In genomic region chr10:103610083-103610472, GRCh38 we compare ENCODE assay signal across 20 cellular contexts.
A peak's percentile ranks its signal among the peaks of the same experiment; 100 is the strongest.
DNase-seq lines count a peak whose midpoint lies in the region; ATAC-seq and TF ChIP-seq lines count a peak whose summit lies in the region.
"Had no signal": no experiment of that assay in that cellular context is flagged by ENCODE, and none has a peak within 500 bp of the region (broad histone marks: within the 10 kb centered on the region; RNA-seq: fewer than 3 reads in every experiment).

No MANE protein-coding gene starts in this region.

- H4K20me1 ChIP-seq in fibroblast of lung (ENCODE audit: control insufficient read depth, extremely low read depth, insufficient read depth, low read length), result no peaks in the 10 kb centered on the region
- H4K20me1 ChIP-seq in OCI-LY7 (ENCODE audit: insufficient read depth, low read length), result no peaks in the 10 kb centered on the region

- no peaks in the 10 kb centered on the region for H3K27me3 Mint-ChIP-seq in type B pancreatic cell
- H3K27me3 Mint-ChIP-seq in activated CD8-positive, alpha-beta memory T cell treated with anti-CD3 and anti-CD28 coated beads, Interleukin-2, amount 10 ng/mL, durations not matched to agents 7 days and 5 days, result no peaks in the 10 kb centered on the region
- H3K27me3 Mint-ChIP-seq: CD4-positive, alpha-beta memory T cell; IgD-negative memory B cell had no signal

- no peak overlapping the region for H3K9ac ChIP-seq in fibroblast of lung (ENCODE audit: insufficient read depth, low read length)

- H3K79me2 ChIP-seq in fibroblast of lung (ENCODE audit: control insufficient read depth, insufficient read depth, low read length) (no peaks in the 10 kb centered on the region), OCI-LY7 (ENCODE audit: insufficient read depth, low read depth, low read length) (no peaks in the 10 kb centered on the region)

- H3K36me3 ChIP-seq in BE2C (peaks cover 3% of the 10 kb centered on the region; the same call in 1 of the 2 replicates), fibroblast of lung (ENCODE audit: control insufficient read depth, insufficient read depth, low read length) (peaks cover 22% of the 10 kb centered on the region), OCI-LY7 (ENCODE audit: insufficient read depth, low read length) (no peaks in the 10 kb centered on the region)

- H3K9me3 ChIP-seq in BE2C (no peaks in the 10 kb centered on the region), fibroblast of lung (ENCODE audit: control insufficient read depth, insufficient read depth, low read depth, low read length) (no peaks in the 10 kb centered on the region), OCI-LY7 (ENCODE audit: low read length) (no peaks in the 10 kb centered on the region)
- H3K9me3 ChIP-seq: Peyer's patch had no signal

- H3K36me3 Mint-ChIP-seq in type B pancreatic cell, result peaks cover 18% of the 10 kb centered on the region
- H3K36me3 Mint-ChIP-seq in activated CD8-positive, alpha-beta memory T cell treated with anti-CD3 and anti-CD28 coated beads, Interleukin-2, amount 10 ng/mL, durations not matched to agents 7 days and 5 days, result peaks cover 4% of the 10 kb centered on the region
- H3K36me3 Mint-ChIP-seq: IgD-negative memory B cell had no signal

- no peak for ATAC-seq in activated CD8-positive, alpha-beta memory T cell treated with anti-CD3 and anti-CD28 coated beads, Interleukin-2, amount 10 ng/mL, durations not matched to agents 7 days and 5 days
- ATAC-seq: Right ventricle myocardium inferior had no signal

- H3K4me2 ChIP-seq in fibroblast of lung (ENCODE audit: extremely low read depth, insufficient read depth, low read length) (no peak overlapping the region), OCI-LY7 (ENCODE audit: low read length) (no peak overlapping the region)

- H3K9me3 Mint-ChIP-seq in type B pancreatic cell, result no peaks in the 10 kb centered on the region
- H3K9me3 Mint-ChIP-seq in activated CD8-positive, alpha-beta memory T cell treated with anti-CD3 and anti-CD28 coated beads, Interleukin-2, amount 10 ng/mL, durations not matched to agents 7 days and 5 days (ENCODE audit: low read depth), result no peaks in the 10 kb centered on the region
- H3K9me3 Mint-ChIP-seq: IgD-negative memory B cell had no signal

- H3K27ac Mint-ChIP-seq in type B pancreatic cell, result peak overlapping the region; percentile 72
- H3K27ac Mint-ChIP-seq in activated CD8-positive, alpha-beta memory T cell treated with anti-CD3 and anti-CD28 coated beads, Interleukin-2, amount 10 ng/mL, durations not matched to agents 7 days and 5 days, result no peak overlapping the region

- TF ChIP-seq CTCF in BE2C (IDR thresholded peaks at IDR 0.05; ENCODE audit: low read depth, low read length) (no peak), RWPE1 (conservative IDR thresholded peaks at IDR 0.05; ENCODE audit: low read depth) (no peak), fibroblast of lung (conservative IDR thresholded peaks at IDR 0.05 in 1 of 2, IDR thresholded peaks at IDR 0.05 in 1 of 2; ENCODE audit: low read depth in 1 of 2, low read length in 2 of 2) (no peak), type B pancreatic cell (conservative IDR thresholded peaks at IDR 0.05) (no peak), OCI-LY7 (conservative IDR thresholded peaks at IDR 0.05; ENCODE audit: low read length) (no peak)

- POLR2A ChIA-PET in RWPE1 (lab: Yijun Ruan, JAX; ENCODE audit: low non-redundant PET), result no interaction called here
- POLR2A ChIA-PET in OCI-LY7 (lab: Charles Lee), result interaction anchor here (0.6 to 1.0 kb wide), 3 partner anchors 24 to 243 kb away, joined by 3 to 9 read pairs (median 4); no protein-coding TSS in a partner anchor

- no peak overlapping the region for H2AFZ ChIP-seq in fibroblast of lung (ENCODE audit: low read length)
- no peak overlapping the region for H2AFZ ChIP-seq in OCI-LY7 (ENCODE audit: low read length)

- intact Hi-C loops in OCI-LY7 (cut with micrococcal nuclease; ENCODE audit: unreplicated experiment), result no loop called here

- no peak overlapping the region for H3K4me3 ChIP-seq in BE2C (ENCODE audit: low read depth, low read length)
- no peak overlapping the region for H3K4me3 ChIP-seq in fibroblast of lung (replicated peaks in 1 of 4; ENCODE audit: control extremely low read depth in 1 of 4, insufficient read depth in 1 of 4, low read depth in 3 of 4, low read length in 4 of 4)
- no peak overlapping the region for H3K4me3 ChIP-seq in OCI-LY7 (ENCODE audit: low read depth, low read length, poor library complexity, severe bottlenecking)
- H3K4me3 ChIP-seq: Peyer's patch had no signal

- H3K4me3 Mint-ChIP-seq in type B pancreatic cell, result no peak overlapping the region
- H3K4me3 Mint-ChIP-seq in activated CD8-positive, alpha-beta memory T cell treated with anti-CD3 and anti-CD28 coated beads, Interleukin-2, amount 10 ng/mL, durations not matched to agents 7 days and 5 days, result no peak overlapping the region
- H3K4me3 Mint-ChIP-seq: IgD-negative memory B cell had no signal

- DNase-seq in BE2C (peak; percentile 62), RWPE1 (ENCODE audit: low spot score) (no peak), fibroblast of lung (ENCODE audit: low read depth in 2 of 2) (no peak), type B pancreatic cell (ENCODE audit: extremely low spot score, unreplicated experiment) (no peak), NCI-H2196 treated with DMSO at 0.1 percent for 48 hours (lab: John Stamatoyannopoulos, UW; ENCODE audit: unreplicated experiment) (no peak), OCI-LY7 (ENCODE audit: low spot score) (no peak)
- DNase-seq in activated CD8-positive, alpha-beta memory T cell treated with anti-CD3 and anti-CD28 coated beads, Interleukin-2, amount 10 ng/mL, durations not matched to agents 7 days and 5 days, result no peak
- DNase-seq: CD4-positive, alpha-beta memory T cell; DMS153; GOT3; HCEC 1CT; NCI-H1105; NCI-H2029 treated with DMSO at 0.1 percent for 48 hours; NCI-H345; NCI-H524; NCI-H774; NK-92 treated with Interleukin-12 subunit alpha and Interleukin-12 subunit beta, amount 100 ng/mL, for 24 hours; Peyer's patch had no signal

- H3K27me3 ChIP-seq in BE2C (no peaks in the 10 kb centered on the region), fibroblast of lung (ENCODE audit: control insufficient read depth, insufficient read depth, low read length) (no peaks in the 10 kb centered on the region)
- H3K27me3 ChIP-seq: Peyer's patch had no signal

- no peaks in the 10 kb centered on the region for H3K9me2 ChIP-seq in OCI-LY7 (ENCODE audit: insufficient read depth, low read length)

- BruUV-seq in OCI-LY7 (replicated peaks; lab: Mats Ljungman, UMichigan), result no TSS peak

- CTCF ChIA-PET in RWPE1 (lab: Yijun Ruan, JAX) (interaction anchor here (0.7 kb wide), 1 partner anchor 85 kb away, joined by 3 read pairs; no protein-coding TSS in a partner anchor), OCI-LY7 (lab: Charles Lee; ENCODE audit: unreplicated experiment) (interaction anchor here (1.2 kb wide), 1 partner anchor 11 kb away, joined by 3 read pairs; no protein-coding TSS in a partner anchor)
- CTCF ChIA-PET in activated CD8-positive, alpha-beta memory T cell treated with anti-CD3 and anti-CD28 coated beads, Interleukin-2, amount 10 ng/mL, durations not matched to agents 7 days and 5 days (lab: Charles Lee), result interaction anchor here (1.6 to 1.8 kb wide), 2 partner anchors 51 to 75 kb away, joined by 4 to 5 read pairs; no protein-coding TSS in a partner anchor

- peaks cover 4% of the 10 kb centered on the region for H3K4me1 ChIP-seq in BE2C
- H3K4me1 ChIP-seq in fibroblast of lung (ENCODE audit: control insufficient read depth, extremely low read depth, insufficient read depth, low read length), result peaks cover 27% of the 10 kb centered on the region
- H3K4me1 ChIP-seq in OCI-LY7 (ENCODE audit: insufficient read depth, low read length, poor library complexity, severe bottlenecking), result no peaks in the 10 kb centered on the region

- peaks cover 8% of the 10 kb centered on the region for H3K4me1 Mint-ChIP-seq in type B pancreatic cell (ENCODE audit: unreplicated experiment)
- peaks cover 7% of the 10 kb centered on the region for H3K4me1 Mint-ChIP-seq in activated CD8-positive, alpha-beta memory T cell treated with anti-CD3 and anti-CD28 coated beads, Interleukin-2, amount 10 ng/mL, durations not matched to agents 7 days and 5 days
- H3K4me1 Mint-ChIP-seq: CD4-positive, alpha-beta memory T cell had no signal

- H3K27ac ChIP-seq in RWPE1, result peak overlapping the region; percentile 20; the same call in 1 of the 2 replicates
- peak overlapping the region; percentile 12 for H3K27ac ChIP-seq in fibroblast of lung (ENCODE audit: insufficient read depth, low read length)
- no peak overlapping the region for H3K27ac ChIP-seq in OCI-LY7 (ENCODE audit: low read depth, low read length, poor library complexity, severe bottlenecking)
- H3K27ac ChIP-seq: Peyer's patch had no signal
